8 cellular contexts compared by ENCODE assay signal in genomic region chrX:17377047-17377692, GRCh38. TPM values are rescaled to one million over a fixed set of nuclear protein-coding genes. Genes with fewer than 3 reads are reported as not detected.
DNase-seq lines count a peak whose midpoint lies in the region; ATAC-seq and TF ChIP-seq lines count a peak whose summit lies in the region.

No MANE protein-coding gene starts in this region.

- peaks cover 14% of the 10 kb centered on the region; the same call in 2 of the 3 replicates for H3K9me3 Mint-ChIP-seq in GM23338

- no peak overlapping the region for H3K27ac Mint-ChIP-seq in GM23338

- H3K79me2 ChIP-seq in GM23338 (replicated peaks; ENCODE audit: insufficient read depth): no peaks in the 10 kb centered on the region

- peak overlapping the region; percentile 65 for H3K4me3 ChIP-seq in GM23338
- peak overlapping the region; percentile 19 to 70 (median 55) for H3K4me3 ChIP-seq in dorsolateral prefrontal cortex
- no peak overlapping the region for H3K4me3 ChIP-seq in mucosa of stomach (ENCODE audit: low read length)

- H2AFZ ChIP-seq in GM23338: 0 out of 2 replicates have a peak overlapping the region, but pooled peaks have one; percentile 63

- H3K9me2 ChIP-seq in GM23338 (ENCODE audit: insufficient read depth): no peaks in the 10 kb centered on the region

- peak overlapping the region; percentile 74 for H3K4me3 Mint-ChIP-seq in GM23338

- peaks cover 19% of the 10 kb centered on the region for H3K36me3 Mint-ChIP-seq in GM23338 (ENCODE audit: low read depth)

- peak overlapping the region; percentile 88 for H3K4me2 ChIP-seq in GM23338

- intact Hi-C loops in dorsolateral prefrontal cortex (cut with DNase I): no loop called here

- H3K27me3 ChIP-seq in GM23338 (ENCODE audit: insufficient read depth): peaks cover 33% of the 10 kb centered on the region
- peaks cover 0 to 53% (median 10%) of the 10 kb centered on the region in 45 donors for H3K27me3 ChIP-seq in dorsolateral prefrontal cortex
- peaks cover 10% of the 10 kb centered on the region for H3K27me3 ChIP-seq in mucosa of stomach (ENCODE audit: control insufficient read depth, insufficient read depth, low read length)

- H3K27ac ChIP-seq in GM23338 (ENCODE audit: low read depth) (no peak overlapping the region), dorsolateral prefrontal cortex (peak overlapping the region in 4 of 59 donors; percentile 1 to 44 (median 24))

- ATAC-seq in GM23338 (peak; percentile 43), GM18870 (IDR thresholded peaks at IDR 0.05; ENCODE audit: unreplicated experiment) (no peak)

- peak overlapping the region; percentile 28 for H3K9ac ChIP-seq in mucosa of stomach (ENCODE audit: low read length)

- H3K27me3 Mint-ChIP-seq in GM23338 (ENCODE audit: insufficient read depth, low read depth, poor library complexity): peaks cover 29% of the 10 kb centered on the region

- TF ChIP-seq CTCF in GM23338 (conservative IDR thresholded peaks at IDR 0.05; ENCODE audit: low read depth in 2 of 2) (no peak), dorsolateral prefrontal cortex (IDR thresholded peaks at IDR 0.05 in 54 of 56, conservative IDR thresholded peaks at IDR 0.05 in 2 of 56; ENCODE audit: low read depth in 1 of 56, partially characterized antibody in 56 of 56) (no peak)

- peaks cover 12% of the 10 kb centered on the region; the same call in 1 of the 2 replicates for H3K4me1 ChIP-seq in GM23338 (ENCODE audit: insufficient read depth)
- no peaks in the 10 kb centered on the region for H3K4me1 ChIP-seq in mucosa of stomach (ENCODE audit: control insufficient read depth, insufficient read depth, low read length)

- H4K20me1 ChIP-seq in GM23338 (replicated peaks; ENCODE audit: insufficient read depth): peaks cover 4% of the 10 kb centered on the region; the same call in 1 of the 2 replicates

- H3K36me3 ChIP-seq in GM23338 (ENCODE audit: insufficient read depth) (no peaks in the 10 kb centered on the region), mucosa of stomach (ENCODE audit: control insufficient read depth, insufficient read depth, low read length) (no peaks in the 10 kb centered on the region)

- H3K9me3 ChIP-seq in mucosa of stomach (ENCODE audit: control insufficient read depth, low read length): no peaks in the 10 kb centered on the region

- DNase-seq in GM23338 (ENCODE audit: low spot score) (peak; percentile 60), NCI-H460 (ENCODE audit: extremely low read depth, low read depth) (peak; percentile 56), dorsolateral prefrontal cortex (peak in 5 of 10 donors; percentile 18 to 54 (median 34)), OCI-M1 (lab: John Stamatoyannopoulos, UW) (no peak), GOT3 (lab: John Stamatoyannopoulos, UW) (no peak)
- DNase-seq in activated CD4-positive, alpha-beta T cell treated with anti-CD3 and anti-CD28 coated beads for 1 hour: no peak

- no peaks in the 10 kb centered on the region for H3F3A ChIP-seq in GM23338 (replicated peaks; ENCODE audit: low read depth)

- peaks cover 9% of the 10 kb centered on the region for H3K4me1 Mint-ChIP-seq in GM23338

TF ChIP-seq in GM23338, 12 proteins besides CTCF, POLR2A, EP300 and RAD21:
- TF ChIP-seq EZH2 (IDR thresholded peaks at IDR 0.05; ENCODE audit: low read depth, unreplicated experiment) (no peak), CREB1 (CRISPR knock-in tag; IDR thresholded peaks at IDR 0.05; ENCODE audit: low read depth) (peak; percentile 66)

RNA-seq across cellular contexts. Expression of gene NHS, which starts 2.2 kb away (rescaled TPM):
- total RNA-seq in GM23338 (2014; rRNA removed; shearing (Covaris generic)): 5.6 and 8.2 TPM in 2 replicates
- polyA plus RNA-seq in GM23338 (2016; fragmentation: Nextera tagmentation; extraction: Ambion mirVana): 1.8 and 2.1 TPM in 2 replicates
- total RNA-seq in NCI-H460 (2014; rRNA removed; shearing (Covaris generic)): 4.6 and 5.0 TPM in 2 replicates
- polyA plus RNA-seq in NCI-H460 (2014; cell fraction: nucleus; rRNA removed): 1.6 and 3.3 TPM in 2 replicates
- total RNA-seq in dorsolateral prefrontal cortex: 10 to 100 TPM in 81 of 120 experiments, 1 to 10 TPM in 39; 2.9 to 22.7 (median 11.6) TPM

Comparison
In these comparisons a context has a peak if more than half of its experiments do, and no peak if none do; other contexts are left out.
1. DNase-seq: peak in GM23338 (single experiment) and NCI-H460 (single experiment); none in OCI-M1 (single experiment), activated CD4-positive, alpha-beta T cell treated with anti-CD3 and anti-CD28 coated beads for 1 hour (single experiment) and GOT3 (single experiment).